ENCODE assay signal across 17 cellular contexts in genomic region chr2:220930542-220931076, GRCh38.
"Had no signal": no experiment of that assay in that cellular context is flagged by ENCODE, and none has a peak within 500 bp of the region (broad histone marks: within the 10 kb centered on the region; RNA-seq: fewer than 3 reads in every experiment).

No MANE protein-coding gene starts in this region.

- H3K4me1 Mint-ChIP-seq: endodermal cell; naive thymus-derived CD4-positive, alpha-beta T cell; neural crest cell had no signal

- ATAC-seq: left cardiac atrium; lower lobe of right lung; naive thymus-derived CD4-positive, alpha-beta T cell; right cardiac atrium had no signal

- H3K9me3 ChIP-seq: colonic mucosa had no signal

- H3K27ac ChIP-seq: colonic mucosa, left ventricle myocardium inferior, lower lobe of right lung had no signal

- DNase-seq: colonic mucosa; effector CD4-positive, alpha-beta T cell; endodermal cell; erythroblast; kidney; left cardiac atrium; left ventricle myocardium inferior; lower lobe of right lung; mesendoderm; naive thymus-derived CD4-positive, alpha-beta T cell; posterior cingulate gyrus; right cardiac atrium; small intestine; stimulated activated CD4-positive, alpha-beta T cell treated with anti-CD3 and anti-CD28 coated beads, Interleukin-12 subunit alpha, Interleukin-12 subunit beta, amount 100 ng/mL, for 4 hours; stimulated activated naive CD4-positive, alpha-beta T cell treated with Interleukin-2 at 50 U/mL for 16 hours; trophoblast cell had no signal

- H3K4me3 ChIP-seq: colonic mucosa, left ventricle myocardium inferior, lower lobe of right lung had no signal

- H3K27me3 ChIP-seq: colonic mucosa had no signal

- H3K27me3 Mint-ChIP-seq: naive thymus-derived CD4-positive, alpha-beta T cell had no signal

- H3K4me3 Mint-ChIP-seq: endodermal cell; naive thymus-derived CD4-positive, alpha-beta T cell; neural crest cell had no signal

- H3K27ac Mint-ChIP-seq: endodermal cell; naive thymus-derived CD4-positive, alpha-beta T cell had no signal
